Comparison of ENCODE assay signal across 1 cellular context in genomic region chr18:74152906-74153305, GRCh38.
TF ChIP-seq lines count a peak whose summit lies in the region.

No MANE protein-coding gene starts in this region.

TF ChIP-seq in HCT116, 20 proteins besides CTCF, POLR2A, EP300 and RAD21 (continued from another document):
- TF ChIP-seq CEBPB (IDR thresholded peaks at IDR 0.05; ENCODE audit: low read depth) (no peak), ELF1 (IDR thresholded peaks at IDR 0.05; ENCODE audit: borderline replicate concordance, low read depth) (no peak), EZH2 (IDR thresholded peaks at IDR 0.05) (no peak), CBX3 (IDR thresholded peaks at IDR 0.05; ENCODE audit: low read depth) (no peak), REST (IDR thresholded peaks at IDR 0.05; ENCODE audit: low read depth) (no peak)
